Comparison of ENCODE assay signal across 8 cellular contexts in genomic region chr14:76768201-76768656, GRCh38. TPM values are rescaled to one million over a fixed set of nuclear protein-coding genes. Genes with fewer than 3 reads are reported as not detected.
DNase-seq lines count a peak whose midpoint lies in the region; ATAC-seq, FAIRE-seq and TF ChIP-seq lines count a peak whose summit lies in the region.

No MANE protein-coding gene starts in this region.

- no peak overlapping the region for H3K4me3 ChIP-seq in DOHH2 (ENCODE audit: low read length)
- H3K4me3 ChIP-seq in left ventricle myocardium inferior = peak overlapping the region; percentile 39
- H3K4me3 ChIP-seq in small intestine (ENCODE audit: low read depth in 1 of 2, low read length in 2 of 2) = no peak overlapping the region

- 21 to 50% (median 45%) methylated on average over 11 of the region's 11 CpGs for WGBS in small intestine, 3 donors

- H3K9me3 ChIP-seq in DOHH2 (ENCODE audit: control insufficient read depth, insufficient read depth, low read length) (no peaks in the 10 kb centered on the region), left ventricle myocardium inferior (replicated peaks) (no peaks in the 10 kb centered on the region), small intestine (ENCODE audit: control insufficient read depth, low read depth) (no peaks in the 10 kb centered on the region)

- H3K4me2 ChIP-seq in DOHH2 (ENCODE audit: low read length) = peak overlapping the region; percentile 11

- H3F3A ChIP-seq in DOHH2 (ENCODE audit: control insufficient read depth, insufficient read depth) = no peaks in the 10 kb centered on the region; the same call in 1 of the 2 replicates

- peak; percentile 94 for ATAC-seq in GM21825 (IDR thresholded peaks at IDR 0.05; ENCODE audit: unreplicated experiment)

- H3K27me3 ChIP-seq in DOHH2 (ENCODE audit: control insufficient read depth, low read length) (peaks cover 12% of the 10 kb centered on the region), left ventricle myocardium inferior (ENCODE audit: low read depth) (no peaks in the 10 kb centered on the region), small intestine (ENCODE audit: control insufficient read depth in 2 of 2, insufficient read depth in 2 of 2, low read length in 2 of 2) (no peaks in the 10 kb centered on the region)

- intact Hi-C loops in left ventricle myocardium inferior (cut with micrococcal nuclease) = no loop called here

- H3K27ac ChIP-seq in DOHH2 (ENCODE audit: low read depth, low read length) (no peak overlapping the region), left ventricle myocardium inferior (replicated peaks) (peak overlapping the region; percentile 81), small intestine (ENCODE audit: low read depth in 1 of 2, low read length in 1 of 2) (peak overlapping the region in 1 of 2 donors; percentile 67)

- TF ChIP-seq CTCF in DOHH2 (IDR thresholded peaks at IDR 0.05; ENCODE audit: low read depth, low read length, poor library complexity, severe bottlenecking) (no peak), left ventricle myocardium inferior (IDR thresholded peaks at IDR 0.05; ENCODE audit: borderline replicate concordance) (peak; percentile 34)

- H3K4me1 ChIP-seq in DOHH2 (ENCODE audit: control insufficient read depth, low read length) (peaks cover 10% of the 10 kb centered on the region), left ventricle myocardium inferior (peaks cover 78% of the 10 kb centered on the region), small intestine (ENCODE audit: control insufficient read depth in 2 of 2, insufficient read depth in 1 of 2, low read depth in 1 of 2, low read length in 1 of 2) (no peaks in the 10 kb centered on the region)

- no peaks in the 10 kb centered on the region for H3K36me3 ChIP-seq in DOHH2 (ENCODE audit: control insufficient read depth, low read length)
- peaks cover 6% of the 10 kb centered on the region for H3K36me3 ChIP-seq in left ventricle myocardium inferior
- H3K36me3 ChIP-seq in small intestine (ENCODE audit: control insufficient read depth in 2 of 2, insufficient read depth in 2 of 2, low read length in 2 of 2) = no peaks in the 10 kb centered on the region

- no peaks in the 10 kb centered on the region for H4K20me1 ChIP-seq in DOHH2 (ENCODE audit: control insufficient read depth, insufficient read depth, low read depth, low read length)

- H3K79me2 ChIP-seq in DOHH2 (ENCODE audit: control insufficient read depth, low read length) = no peaks in the 10 kb centered on the region

- DNase-seq in NCI-H146 treated with DMSO at 0.1 percent for 48 hours (lab: John Stamatoyannopoulos, UW; ENCODE audit: unreplicated experiment) (peak; percentile 2), left ventricle myocardium inferior (peak; percentile 73), small intestine (peak; percentile 22), epidermal melanocyte (ENCODE audit: insufficient read length, low spot score) (no peak), cerebellar cortex (ENCODE audit: low spot score) (no peak)
- peak; percentile 66 to 74 for DNase-seq in activated T-cell treated with anti-CD3 and anti-CD28 coated beads, Interleukin-2, amount 50 U/mL, for 48 hours

- FAIRE-seq in small intestine (lab: Jason Lieb, UNC) = no peak

- no peaks in the 10 kb centered on the region for H3K9me2 ChIP-seq in DOHH2 (replicated peaks; ENCODE audit: control insufficient read depth, low read length)

RNA-seq across cellular contexts. Expression of gene VASH1, which starts 7.0 kb away (rescaled TPM):
- total RNA-seq in left ventricle myocardium inferior = 12.4 TPM
- polyA plus RNA-seq in small intestine = 1 to 10 TPM; 1.3 to 8.9 (median 1.6) TPM

RNA-seq across cellular contexts. Expression of gene ANGEL1, which starts 44.5 kb away (rescaled TPM):
- 9.3 TPM for total RNA-seq in left ventricle myocardium inferior
- 1 to 10 TPM; 1.6 to 8.8 (median 2.7) TPM for polyA plus RNA-seq in small intestine

RNA-seq across cellular contexts. Expression of gene LRRC74A, which starts 58.0 kb away (rescaled TPM):
- not detected for total RNA-seq in left ventricle myocardium inferior
- not detected for polyA plus RNA-seq in small intestine

Comparison
In these comparisons a context has a peak if more than half of its experiments do, and no peak if none do; other contexts are left out.
1. DNase-seq: peak in NCI-H146 treated with DMSO at 0.1 percent for 48 hours (single experiment), activated T-cell treated with anti-CD3 and anti-CD28 coated beads, Interleukin-2, amount 50 U/mL, for 48 hours (2 of 2), left ventricle myocardium inferior (single experiment) and small intestine (single experiment); none in epidermal melanocyte (single experiment) and cerebellar cortex (single experiment).